Comparison of ENCODE assay signal across 25 cellular contexts in genomic region chr3:62636235-62636826, GRCh38.
"Had no signal": no experiment of that assay in that cellular context is flagged by ENCODE, and none has a peak within 500 bp of the region (broad histone marks: within the 10 kb centered on the region; RNA-seq: fewer than 3 reads in every experiment).

No MANE protein-coding gene starts in this region.

- H3K4me3 ChIP-seq: adrenal gland, lung, ovary, smooth muscle cell, upper lobe of left lung, vagina had no signal

- DNase-seq: activated CD4-positive, alpha-beta T cell treated with anti-CD3 and anti-CD28 coated beads for 36 hours; activated CD4-positive, alpha-beta T cell treated with anti-CD3 and anti-CD28 coated beads, Interleukin-2, amount 50 U/mL, for 4 hours; activated CD4-positive, CD25-positive, alpha-beta regulatory T cell; activated effector memory CD4-positive, alpha-beta T cell treated with anti-CD3 and anti-CD28 coated beads, Interleukin-2, amount 50 U/mL, for 16 hours; activated naive CD4-positive, alpha-beta T cell treated with anti-CD3 and anti-CD28 coated beads for 36 hours; activated naive CD8-positive, alpha-beta T cell treated with anti-CD3 and anti-CD28 coated beads for 36 hours; adrenal gland; aorta; caudate nucleus; cortex of kidney; effector memory CD8-positive, alpha-beta T cell; head of caudate nucleus; naive thymus-derived CD4-positive, alpha-beta T cell; ovary; stimulated activated CD4-positive, alpha-beta T cell treated with anti-CD3 and anti-CD28 coated beads, Interleukin-1b, Interleukin-23, amount 100 ng/mL, for 48 hours; stimulated activated CD4-positive, alpha-beta T cell treated with anti-CD3 and anti-CD28 coated beads, Interleukin-4, amount 100 ng/mL, for 4 hours; stimulated activated CD8-positive, alpha-beta memory T cell treated with anti-CD3 and anti-CD28 coated beads, Interleukin-4, amount 100 ng/mL, for 48 hours; stimulated activated naive CD8-positive, alpha-beta T cell treated with anti-CD3 and anti-CD28 coated beads, Interleukin-15, amount 100 ng/mL, for 72 hours; T-helper 1 cell; upper lobe of left lung had no signal

- H3K4me1 ChIP-seq: adrenal gland, upper lobe of left lung, vagina had no signal

- H3K4me2 ChIP-seq: smooth muscle cell had no signal

- H3K27me3 ChIP-seq: ovary, upper lobe of left lung, vagina had no signal

- ATAC-seq: activated CD4-positive, alpha-beta T cell treated with anti-CD3 and anti-CD28 coated beads for 36 hours; effector memory CD8-positive, alpha-beta T cell; left lobe of liver; naive thymus-derived CD4-positive, alpha-beta T cell; stimulated activated memory B cell treated with anti-CD40 and anti-IgM and Interleukin-4, amounts not matched to agents 10 μg/mL and 1 μg/mL and 100 μg/mL, for 72 hours; stimulated activated naive CD8-positive, alpha-beta T cell treated with anti-CD3 and anti-CD28 coated beads, Interleukin-15, amount 100 ng/mL, for 72 hours had no signal

- H3K36me3 ChIP-seq: adrenal gland, ovary, upper lobe of left lung, vagina had no signal

- H3K27ac ChIP-seq: adrenal gland, ovary, upper lobe of left lung, vagina had no signal

- H3K9me3 ChIP-seq: adrenal gland, ovary, upper lobe of left lung, vagina had no signal
